ENCODE assay signal across 7 cellular contexts in genomic region chr4:705278-706082, GRCh38.
A peak's percentile ranks its signal among the peaks of the same experiment; 100 is the strongest.
DNase-seq lines count a peak whose midpoint lies in the region; ATAC-seq and TF ChIP-seq lines count a peak whose summit lies in the region.

Gene PCGF3, plus strand, starts transcription at chr4:705832. Its CDS starts 27,849 bp downstream, at chr4:733681.

- in situ Hi-C loops in astrocyte of the cerebellum (cut with HindIII; ENCODE audit: low sequenced_read_pairs) = no loop called here

- no peak for TF ChIP-seq CTCF in astrocyte of the cerebellum (IDR thresholded peaks at IDR 0.05; ENCODE audit: low read depth, low read length, missing control alignments)

- DNase-seq in NCI-H2081 (lab: John Stamatoyannopoulos, UW) (peak; percentile 91 to 96), T-helper 9 cell (peak; percentile 97), astrocyte of the cerebellum (ENCODE audit: low read depth) (peak; percentile 86), hepatic stellate cell (ENCODE audit: low spot score) (peak; percentile 100), retina (peak; percentile 90)

- H3K4me3 ChIP-seq in astrocyte of the cerebellum (ENCODE audit: low read depth, low read length) = peak within 1 kb of the TSS; percentile 65

- peak; percentile 82 for ATAC-seq in GM18517 (IDR thresholded peaks at IDR 0.05; ENCODE audit: unreplicated experiment)
- peak; percentile 91 for ATAC-seq in HG03039 (IDR thresholded peaks at IDR 0.05; ENCODE audit: unreplicated experiment)

Comparison
In these comparisons a context has a peak if more than half of its experiments do, and no peak if none do; other contexts are left out.
1. Peak in every context shown above with its lines: DNase-seq, ATAC-seq and H3K4me3 ChIP-seq.